In the genomic region with DNA sequence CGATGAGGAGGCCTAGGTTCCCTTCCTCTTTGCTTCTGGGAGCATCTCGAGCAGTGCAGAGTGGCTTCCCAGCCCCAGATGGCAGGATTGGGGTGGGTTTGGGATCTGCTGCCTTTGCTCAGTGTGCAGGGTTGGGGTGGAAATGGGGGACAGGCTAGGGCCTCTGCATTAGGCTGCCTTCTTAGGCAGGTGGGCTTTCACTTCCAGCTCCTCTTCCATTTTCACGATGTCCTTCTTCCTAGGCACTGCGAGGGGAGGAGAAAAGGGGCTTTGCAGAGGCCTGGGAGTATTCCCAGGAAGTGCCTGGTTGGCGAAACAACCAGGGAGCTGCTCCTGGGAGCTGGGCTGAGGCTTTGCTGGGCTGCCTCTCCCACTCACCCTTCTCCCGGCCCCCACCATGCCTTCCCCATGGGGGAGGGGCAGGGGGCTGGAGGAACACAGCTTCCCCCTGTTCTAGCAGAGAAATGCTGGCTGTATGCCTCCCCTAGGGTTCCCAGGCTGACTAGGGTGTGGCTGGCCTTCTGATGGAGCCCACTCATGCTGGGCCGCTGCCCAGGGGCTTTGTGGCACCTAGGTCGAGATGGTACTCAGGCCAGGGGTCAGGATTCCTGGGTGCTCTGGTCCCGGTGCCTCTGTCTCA, we compare ENCODE assay signal across 14 cellular contexts. TPM values are rescaled to one million over a fixed set of nuclear protein-coding genes. Genes with fewer than 3 reads are reported as not detected.
DNase-seq lines count a peak whose midpoint lies in the region; ATAC-seq, FAIRE-seq and TF ChIP-seq lines count a peak whose summit lies in the region.
"Had no signal": no experiment of that assay in that cellular context is flagged by ENCODE, and none has a peak within 500 bp of the region (broad histone marks: within the 10 kb centered on the region; RNA-seq: fewer than 3 reads in every experiment).

No MANE protein-coding gene starts in this region.

- H3K4me1 ChIP-seq in heart left ventricle, result peaks cover 4 to 66% (median 26%) of the 10 kb centered on the region in 12 donors
- H3K4me1 ChIP-seq in mucosa of stomach (ENCODE audit: control insufficient read depth, insufficient read depth, low read length), result peaks cover 17% of the 10 kb centered on the region
- H3K4me1 ChIP-seq in tibial artery, result peaks cover 0 to 51% (median 28%) of the 10 kb centered on the region in 4 donors

- TF ChIP-seq CTCF in heart left ventricle (IDR thresholded peaks at IDR 0.05) (no peak), tibial artery (IDR thresholded peaks at IDR 0.05) (no peak)

- no peak for TF ChIP-seq POLR2A in heart left ventricle (IDR thresholded peaks at IDR 0.05)

- no peak for FAIRE-seq in frontal cortex (lab: Jason Lieb, UNC)
- FAIRE-seq: colon, G401.6 had no signal

- H3K4me3 ChIP-seq in heart left ventricle (peak overlapping the region in 11 of 12 donors; percentile 17 to 83 (median 74)), mucosa of stomach (ENCODE audit: low read length) (no peak overlapping the region), tibial artery (peak overlapping the region; percentile 64 to 73)

- ATAC-seq in heart left ventricle (no peak), Right ventricle myocardium inferior (no peak)

- WGBS in heart left ventricle, 4 donors, result 72 to 82% (median 81%) methylated on average over 8 to 9 of the region's 9 CpGs

- H3K9me3 ChIP-seq in heart left ventricle, result no peaks in the 10 kb centered on the region
- no peaks in the 10 kb centered on the region for H3K9me3 ChIP-seq in mucosa of stomach (ENCODE audit: control insufficient read depth, low read length)
- no peaks in the 10 kb centered on the region for H3K9me3 ChIP-seq in tibial artery
- H3K9me3 ChIP-seq: spleen had no signal

- H3K36me3 ChIP-seq in heart left ventricle, result peaks cover 7 to 54% (median 48%) of the 10 kb centered on the region in 9 donors
- H3K36me3 ChIP-seq in mucosa of stomach (ENCODE audit: control insufficient read depth, insufficient read depth, low read length), result no peaks in the 10 kb centered on the region
- H3K36me3 ChIP-seq in tibial artery, result peaks cover 46 to 61% (median 52%) of the 10 kb centered on the region in 3 donors

- peak overlapping the region in 8 of 12 donors; percentile 89 to 99 (median 98) for H3K27ac ChIP-seq in heart left ventricle
- H3K27ac ChIP-seq in tibial artery, result peak overlapping the region; percentile 98 to 100

- intact Hi-C loops in heart left ventricle (cut with DNase I) (loop anchor here in 1 of 10 donors (2.0 kb wide), 1 partner anchor 15 kb away; a partner anchor contains a TSS), Right ventricle myocardium inferior (cut with DNase I) (no loop called here), tibial artery (cut with DNase I; ENCODE audit: low total_unique reads) (no loop called here)

- H3K9ac ChIP-seq in mucosa of stomach (ENCODE audit: low read length), result peak overlapping the region; percentile 62

- H3K27me3 ChIP-seq in heart left ventricle (no peaks in the 10 kb centered on the region), mucosa of stomach (ENCODE audit: control insufficient read depth, insufficient read depth, low read length) (no peaks in the 10 kb centered on the region), tibial artery (no peaks in the 10 kb centered on the region)

- DNase-seq in heart left ventricle (peak in 2 of 5 donors; percentile 42 to 62), Right ventricle myocardium inferior (ENCODE audit: missing footprints) (no peak), astrocyte of the hippocampus (ENCODE audit: low read depth, low spot score) (peak; percentile 32), tibial artery (no peak), NCI-H82 treated with DMSO at 0.1 percent for 48 hours (lab: John Stamatoyannopoulos, UW; ENCODE audit: unreplicated experiment) (no peak), frontal cortex (ENCODE audit: low spot score in 2 of 2) (no peak)
- no peak for DNase-seq in central memory CD4-positive, alpha-beta T cell
- DNase-seq: NCI-H1930 had no signal

RNA-seq across cellular contexts. Expression of a gene that starts 2.4 kb away (rescaled TPM):
- total RNA-seq in heart left ventricle (100 to 1,000 TPM in 2 of 9 donors, 10 to 100 TPM in 7; 22.0 to 140 (median 42.0) TPM), Right ventricle myocardium inferior (40.6 TPM), frontal cortex (5.3 TPM)
- 10 to 100 TPM; 59.5 to 66.3 TPM for polyA plus RNA-seq in heart left ventricle

RNA-seq across cellular contexts. Expression of a gene that starts 16.1 kb away (rescaled TPM):
- 10 to 100 TPM; 18.9 to 46.7 (median 24.1) TPM for total RNA-seq in heart left ventricle
- polyA plus RNA-seq in heart left ventricle, result 100 to 1,000 TPM in 1 of 2 donors, 10 to 100 TPM in 1; 22.1 to 108 TPM
- total RNA-seq in Right ventricle myocardium inferior, result 24.9 TPM
- 26.5 TPM for total RNA-seq in frontal cortex

RNA-seq across cellular contexts. Expression of a gene that starts 25.8 kb away (rescaled TPM):
- total RNA-seq in heart left ventricle (under 1 TPM in 3 of 9 donors, not detected in 6; 0.29 to 0.52 (median 0.32) TPM), Right ventricle myocardium inferior (0.16 TPM), frontal cortex (not detected)
- polyA plus RNA-seq in heart left ventricle, result under 1 TPM; 0.08 to 0.65 TPM
- total RNA-seq: T-helper 2 cell treated with Interferon-gamma antibody and Interleukin-4, amounts not matched to agents 100 ng/mL and 5 ng/mL, for 36 hours had no signal
- polyA plus RNA-seq: BJ had no signal

RNA-seq across cellular contexts. Expression of a gene that starts 46.9 kb away (rescaled TPM):
- total RNA-seq in heart left ventricle (10 to 100 TPM; 12.9 to 38.0 (median 17.6) TPM), Right ventricle myocardium inferior (20.3 TPM), frontal cortex (2.4 TPM)
- polyA plus RNA-seq in heart left ventricle, result 10 to 100 TPM; 17.8 to 26.5 TPM
